In genomic region chr2:204051476-204051875, GRCh38 we compare ENCODE assay signal across 10 cellular contexts.
A peak's percentile ranks its signal among the peaks of the same experiment; 100 is the strongest.
DNase-seq lines count a peak whose midpoint lies in the region; ATAC-seq, FAIRE-seq and TF ChIP-seq lines count a peak whose summit lies in the region.
"Had no signal": no experiment of that assay in that cellular context is flagged by ENCODE, and none has a peak within 500 bp of the region (broad histone marks: within the 10 kb centered on the region; RNA-seq: fewer than 3 reads in every experiment).

No MANE protein-coding gene starts in this region.

- H3K4me1 Mint-ChIP-seq in astrocyte (ENCODE audit: low read depth, unreplicated experiment), result no peaks in the 10 kb centered on the region

- H3K36me3 ChIP-seq in DND-41 (ENCODE audit: insufficient read depth, low read length) (no peaks in the 10 kb centered on the region), astrocyte (ENCODE audit: insufficient read depth, low read length) (no peaks in the 10 kb centered on the region), lower lobe of right lung (no peaks in the 10 kb centered on the region), thyroid gland (no peaks in the 10 kb centered on the region), upper lobe of left lung (no peaks in the 10 kb centered on the region)

- no peaks in the 10 kb centered on the region for H4K20me1 ChIP-seq in DND-41 (ENCODE audit: insufficient read depth, low read length)
- no peaks in the 10 kb centered on the region for H4K20me1 ChIP-seq in astrocyte (ENCODE audit: insufficient read depth, low read length)

- H3K9me3 ChIP-seq in DND-41 (ENCODE audit: insufficient read depth, low read length, severe bottlenecking) (no peaks in the 10 kb centered on the region), astrocyte (ENCODE audit: insufficient read depth, low read depth, low read length) (no peaks in the 10 kb centered on the region), lower lobe of right lung (no peaks in the 10 kb centered on the region), thyroid gland (no peaks in the 10 kb centered on the region), upper lobe of left lung (no peaks in the 10 kb centered on the region)

- no peak overlapping the region for H3K9ac ChIP-seq in DND-41 (ENCODE audit: low read depth, low read length)
- H3K9ac ChIP-seq in astrocyte (ENCODE audit: low read length), result no peak overlapping the region

- H3K27ac ChIP-seq in DND-41 (ENCODE audit: low read length) (no peak overlapping the region), astrocyte (ENCODE audit: low read depth, low read length) (no peak overlapping the region), lower lobe of right lung (no peak overlapping the region), thyroid gland (no peak overlapping the region), upper lobe of left lung (no peak overlapping the region)

- H3K27ac Mint-ChIP-seq in astrocyte (ENCODE audit: unreplicated experiment), result no peak overlapping the region

- H3K27me3 Mint-ChIP-seq in astrocyte (ENCODE audit: low read depth, unreplicated experiment), result peaks cover 20% of the 10 kb centered on the region

- intact Hi-C loops in lower lobe of right lung (cut with DNase I) (no loop called here), sciatic nerve (cut with DNase I) (no loop called here), thyroid gland (cut with DNase I) (no loop called here)

- no peak for TF ChIP-seq EP300 in upper lobe of left lung (IDR thresholded peaks at IDR 0.05)

- no peak for FAIRE-seq in astrocyte (lab: Jason Lieb, UNC)
- FAIRE-seq: G401.6, GM19239 had no signal

- H3K4me3 ChIP-seq in DND-41 (ENCODE audit: low read depth in 1 of 2, low read length in 2 of 2) (no peak overlapping the region), astrocyte (ENCODE audit: insufficient read depth, low read depth, low read length) (no peak overlapping the region), lower lobe of right lung (no peak overlapping the region), thyroid gland (replicated peaks in 1 of 3) (no peak overlapping the region), upper lobe of left lung (no peak overlapping the region)

- no peak overlapping the region for H2AFZ ChIP-seq in DND-41 (ENCODE audit: low read depth, low read length)
- no peak overlapping the region for H2AFZ ChIP-seq in astrocyte (ENCODE audit: low read depth, low read length)

- H3K27me3 ChIP-seq in DND-41 (ENCODE audit: insufficient read depth, low read length, poor library complexity) (no peaks in the 10 kb centered on the region), astrocyte (ENCODE audit: insufficient read depth, low read length) (no peaks in the 10 kb centered on the region), lower lobe of right lung (ENCODE audit: low read depth) (no peaks in the 10 kb centered on the region), thyroid gland (no peaks in the 10 kb centered on the region), upper lobe of left lung (no peaks in the 10 kb centered on the region)

- H3K9me3 Mint-ChIP-seq in astrocyte (ENCODE audit: unreplicated experiment), result peaks cover 3% of the 10 kb centered on the region

- H3K36me3 Mint-ChIP-seq in astrocyte (ENCODE audit: low read depth, unreplicated experiment), result no peaks in the 10 kb centered on the region

- H3K4me3 Mint-ChIP-seq in astrocyte (ENCODE audit: unreplicated experiment), result no peak overlapping the region

- TF ChIP-seq CTCF in DND-41 (IDR thresholded peaks at IDR 0.05; ENCODE audit: borderline replicate concordance, extremely low read depth, low read length, poor library complexity, severe bottlenecking), result peak; percentile 52
- peak; percentile 10 for TF ChIP-seq CTCF in astrocyte (IDR thresholded peaks at IDR 0.05; ENCODE audit: insufficient read depth, low read depth, low read length)
- peak; percentile 19 for TF ChIP-seq CTCF in lower lobe of right lung (IDR thresholded peaks at IDR 0.05)
- TF ChIP-seq CTCF in thyroid gland (IDR thresholded peaks at IDR 0.05), result no peak
- TF ChIP-seq CTCF in upper lobe of left lung (IDR thresholded peaks at IDR 0.05), result no peak

- ATAC-seq in DND-41 (ENCODE audit: insufficient read depth, low read depth) (0 out of 3 replicates have a peak, but pooled peaks have one; percentile 53), lower lobe of right lung (no peak), sciatic nerve (no peak), upper lobe of left lung (ENCODE audit: low FRiP score in 2 of 2) (no peak)

- H3K79me2 ChIP-seq in DND-41 (ENCODE audit: insufficient read depth, low read length) (no peaks in the 10 kb centered on the region), astrocyte (ENCODE audit: insufficient read depth, low read length) (no peaks in the 10 kb centered on the region)

- H3K4me1 ChIP-seq in DND-41 (ENCODE audit: insufficient read depth, low read length), result no peaks in the 10 kb centered on the region
- no peaks in the 10 kb centered on the region for H3K4me1 ChIP-seq in astrocyte (ENCODE audit: insufficient read depth, low read length)
- H3K4me1 ChIP-seq in lower lobe of right lung, result no peaks in the 10 kb centered on the region
- no peaks in the 10 kb centered on the region for H3K4me1 ChIP-seq in thyroid gland
- H3K4me1 ChIP-seq in upper lobe of left lung, result no peaks in the 10 kb centered on the region

- WGBS in thyroid gland, 2 donors, result 91 to 93% methylated on average over 4 of the region's 4 CpGs
- WGBS in upper lobe of left lung, 2 donors, result 98 to 100% methylated on average over 4 of the region's 4 CpGs

- H3K4me2 ChIP-seq in DND-41 (ENCODE audit: insufficient read depth, low read length) (no peak overlapping the region), astrocyte (ENCODE audit: low read length) (no peak overlapping the region)

- TF ChIP-seq POLR2A in thyroid gland (IDR thresholded peaks at IDR 0.05) (no peak), upper lobe of left lung (IDR thresholded peaks at IDR 0.05) (no peak)

- DNase-seq in DND-41 (no peak), HuH-7 (ENCODE audit: low spot score) (peak; percentile 13), astrocyte (ENCODE audit: low read depth) (no peak), lower lobe of right lung (no peak), sciatic nerve (ENCODE audit: low spot score) (no peak), thyroid gland (no peak), COR-L47 (lab: John Stamatoyannopoulos, UW) (no peak), upper lobe of left lung (no peak)

Comparison
In these comparisons a context has a peak if more than half of its experiments do, and no peak if none do; other contexts are left out.
1. CTCF ChIP-seq: peak in DND-41 (single experiment), astrocyte (single experiment) and lower lobe of right lung (single experiment); none in thyroid gland (0 of 6) and upper lobe of left lung (0 of 6).